In genomic region chr15:41828747-41829270, GRCh38 we compare ENCODE assay signal across 8 cellular contexts. TPM values are rescaled to one million over a fixed set of nuclear protein-coding genes. Genes with fewer than 3 reads are reported as not detected.
DNase-seq lines count a peak whose midpoint lies in the region; TF ChIP-seq lines count a peak whose summit lies in the region.

No MANE protein-coding gene starts in this region.

- intact Hi-C loops in Calu3 (cut with micrococcal nuclease; ENCODE audit: unreplicated experiment): no loop called here
- intact Hi-C loops in PC-9 (cut with micrococcal nuclease; ENCODE audit: unreplicated experiment): loop anchor here (2.0 kb wide), 1 partner anchor 76 kb away; no protein-coding TSS in a partner anchor
- intact Hi-C loops in ovary (cut with DNase I): no loop called here

- H3K9me2 ChIP-seq in PC-9 (ENCODE audit: insufficient read depth): no peaks in the 10 kb centered on the region

- POLR2A ChIA-PET in PC-9 (lab: Charles Lee; ENCODE audit: unreplicated experiment): interaction anchor here (0.5 kb wide), 1 partner anchor 148 kb away, joined by 4 read pairs; no protein-coding TSS in a partner anchor

- 5 to 9% (median 7%) methylated on average over 7 of the region's 7 CpGs for WGBS in ovary, 3 donors

- no peak for TF ChIP-seq POLR2A in ovary (IDR thresholded peaks at IDR 0.05)

- H3K27me3 ChIP-seq in PC-9 (ENCODE audit: insufficient read depth, low read depth) (no peaks in the 10 kb centered on the region), ovary (no peaks in the 10 kb centered on the region)

- BruUV-seq in Calu3 (replicated peaks; lab: Mats Ljungman, UMichigan) (TSS peak; percentile 65), PC-9 (replicated peaks; lab: Mats Ljungman, UMichigan) (no TSS peak)

- H3F3A ChIP-seq in PC-9 (ENCODE audit: insufficient read depth, low read depth): peaks cover 11% of the 10 kb centered on the region; the same call in 1 of the 2 replicates

- peak overlapping the region; percentile 95 for H3K4me2 ChIP-seq in PC-9

- no peak for TF ChIP-seq EP300 in ovary (IDR thresholded peaks at IDR 0.05)

- H3K27ac Mint-ChIP-seq in Calu3 (ENCODE audit: unreplicated experiment): peak overlapping the region; percentile 81
- peak overlapping the region; percentile 0 for H3K27ac Mint-ChIP-seq in endothelial cell (ENCODE audit: unreplicated experiment)

- no peak overlapping the region for H3K27ac ChIP-seq in PC-9
- H3K27ac ChIP-seq in ovary: peak overlapping the region in 1 of 2 donors; percentile 82

- TF ChIP-seq CTCF in Calu3 (IDR thresholded peaks at IDR 0.05; ENCODE audit: unreplicated experiment): no peak
- TF ChIP-seq CTCF in PC-9 (conservative IDR thresholded peaks at IDR 0.05): no peak
- TF ChIP-seq CTCF in endothelial cell (IDR thresholded peaks at IDR 0.05; ENCODE audit: unreplicated experiment): no peak
- no peak for TF ChIP-seq CTCF in ovary (IDR thresholded peaks at IDR 0.05)

- DNase-seq in Calu3 (no peak), PC-9 (no peak), endothelial cell (ENCODE audit: low spot score) (no peak), ovary (no peak), NCI-H748 (lab: John Stamatoyannopoulos, UW; ENCODE audit: unreplicated experiment) (no peak), AG08395 (ENCODE audit: low spot score) (no peak), DMS79 (lab: John Stamatoyannopoulos, UW) (no peak)
- DNase-seq in stimulated activated CD4-positive, alpha-beta T cell treated with anti-CD3 and anti-CD28 coated beads, Interleukin-12 subunit alpha, Interleukin-12 subunit beta, amount 100 ng/mL, for 4 hours: no peak

- H3K9me3 Mint-ChIP-seq in Calu3 (ENCODE audit: low read depth, unreplicated experiment) (no peaks in the 10 kb centered on the region), endothelial cell (ENCODE audit: unreplicated experiment) (no peaks in the 10 kb centered on the region)

- CTCF ChIA-PET in Calu3 (lab: Charles Lee): no interaction called here
- CTCF ChIA-PET in PC-9 (lab: Charles Lee): interaction anchor here (0.6 kb wide), 1 partner anchor 76 kb away, joined by 3 read pairs; no protein-coding TSS in a partner anchor

- H3K27me3 Mint-ChIP-seq in Calu3 (ENCODE audit: unreplicated experiment): no peaks in the 10 kb centered on the region
- peaks cover 17% of the 10 kb centered on the region for H3K27me3 Mint-ChIP-seq in endothelial cell (ENCODE audit: unreplicated experiment)

- H3K4me3 ChIP-seq in PC-9 (peak overlapping the region; percentile 81), ovary (peak overlapping the region; percentile 85)

- H3K36me3 ChIP-seq in PC-9 (ENCODE audit: low read depth): no peaks in the 10 kb centered on the region
- no peaks in the 10 kb centered on the region for H3K36me3 ChIP-seq in ovary

- H3K79me2 ChIP-seq in PC-9 (ENCODE audit: low read depth): no peaks in the 10 kb centered on the region

- H3K4me1 Mint-ChIP-seq in Calu3 (ENCODE audit: low read depth, unreplicated experiment) (peaks cover 6% of the 10 kb centered on the region), endothelial cell (ENCODE audit: unreplicated experiment) (peaks cover 23% of the 10 kb centered on the region)

- peaks cover 22% of the 10 kb centered on the region for H3K4me1 ChIP-seq in PC-9 (replicated peaks; ENCODE audit: insufficient read depth)
- H3K4me1 ChIP-seq in ovary (ENCODE audit: insufficient read depth): no peaks in the 10 kb centered on the region

- H4K20me1 ChIP-seq in PC-9 (ENCODE audit: insufficient read depth): no peaks in the 10 kb centered on the region

- no peaks in the 10 kb centered on the region for H3K9me3 ChIP-seq in PC-9 (ENCODE audit: insufficient read depth, low read depth)
- H3K9me3 ChIP-seq in ovary: no peaks in the 10 kb centered on the region

- H3K36me3 Mint-ChIP-seq in Calu3 (ENCODE audit: insufficient read depth, unreplicated experiment): peaks cover 21% of the 10 kb centered on the region
- H3K36me3 Mint-ChIP-seq in endothelial cell (ENCODE audit: low read depth, unreplicated experiment): peaks cover 32% of the 10 kb centered on the region

- H3K4me3 Mint-ChIP-seq in Calu3 (ENCODE audit: low read depth, unreplicated experiment) (peak overlapping the region; percentile 74), endothelial cell (ENCODE audit: unreplicated experiment) (peak overlapping the region; percentile 91)

- H2AFZ ChIP-seq in PC-9: peak overlapping the region; percentile 88; the same call in 1 of the 2 replicates

RNA-seq across cellular contexts. Expression of gene JMJD7, which starts 0.9 kb away (rescaled TPM):
- total RNA-seq in Calu3 (2022) (9.4 and 9.7 TPM in 2 replicates), PC-9 (2021) (6.5 and 11.7 TPM in 2 replicates), endothelial cell (ENCODE audit: unreplicated experiment) (13.8 TPM), ovary (10 to 100 TPM; 13.8 to 21.4 (median 15.6) TPM)
- polyA plus RNA-seq in ovary: 10 to 100 TPM in 1 of 2 donors, 1 to 10 TPM in 1; 3.0 to 11.4 TPM

RNA-seq across cellular contexts. Expression of gene PLA2G4B, which starts 9.8 kb away (rescaled TPM):
- total RNA-seq in Calu3 (2022) (4.1 and 6.8 TPM in 2 replicates), PC-9 (2021) (3.6 and 7.8 TPM in 2 replicates), endothelial cell (ENCODE audit: unreplicated experiment) (2.9 TPM), ovary (10 to 100 TPM in 4 of 7 donors, 1 to 10 TPM in 3; 4.8 to 17.5 (median 12.8) TPM)
- 10 to 100 TPM in 1 of 2 donors, 1 to 10 TPM in 1; 8.6 to 10.6 TPM for polyA plus RNA-seq in ovary

RNA-seq across cellular contexts. Expression of gene MAPKBP1, which starts 54.5 kb away (rescaled TPM):
- total RNA-seq in Calu3 (2022): 9.9 and 11.3 TPM in 2 replicates
- 17.6 and 22.9 TPM in 2 replicates for total RNA-seq in PC-9 (2021)
- total RNA-seq in endothelial cell (ENCODE audit: unreplicated experiment): 36.2 TPM
- total RNA-seq in ovary: 10 to 100 TPM; 18.4 to 46.9 (median 38.9) TPM
- polyA plus RNA-seq in ovary: 10 to 100 TPM; 10.6 to 18.7 TPM
